1 cellular context compared by ENCODE assay signal in the genomic region with DNA sequence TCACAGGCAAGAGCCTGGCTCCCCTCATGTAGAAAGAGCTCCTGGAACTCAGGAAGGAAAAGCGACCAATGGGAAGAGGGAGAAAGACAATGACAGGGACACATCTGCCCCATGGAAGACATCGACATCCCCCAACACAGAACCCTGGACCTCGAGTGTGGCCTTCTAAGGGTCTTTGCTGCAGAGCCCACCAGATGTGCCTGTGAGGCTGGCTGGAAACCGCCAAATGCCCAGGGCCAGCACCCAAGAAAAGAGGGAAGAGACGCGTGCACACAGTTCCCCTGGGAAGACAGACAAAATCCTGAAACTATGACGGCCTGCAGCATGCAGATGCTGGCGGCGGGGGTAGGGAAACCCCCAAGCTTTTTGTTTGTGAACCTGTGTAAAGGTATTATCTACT.
TF ChIP-seq lines count a peak whose summit lies in the region.

No MANE protein-coding gene starts in this region.

TF ChIP-seq in SK-N-SH, 30 proteins besides CTCF, POLR2A, EP300 and RAD21 (continued from another document):
- TF ChIP-seq EZH2phosphoT487 (IDR thresholded peaks at IDR 0.05; ENCODE audit: borderline replicate concordance, low read depth) (no peak), FOSL2 (IDR thresholded peaks at IDR 0.05; ENCODE audit: borderline replicate concordance, low read depth) (no peak), MXI1 (IDR thresholded peaks at IDR 0.05; ENCODE audit: low read depth, low read length) (no peak)
